In genomic region chr1:21174638-21175323, GRCh38 we compare ENCODE assay signal across 8 cellular contexts. TPM values are rescaled to one million over a fixed set of nuclear protein-coding genes. Genes with fewer than 3 reads are reported as not detected.
DNase-seq lines count a peak whose midpoint lies in the region; ATAC-seq and TF ChIP-seq lines count a peak whose summit lies in the region.

No MANE protein-coding gene starts in this region.

- H4K20me1 ChIP-seq in DND-41 (ENCODE audit: insufficient read depth, low read length) = peaks cover 27% of the 10 kb centered on the region
- H4K20me1 ChIP-seq in OCI-LY7 (ENCODE audit: insufficient read depth, low read length) = peaks cover 24% of the 10 kb centered on the region
- peaks cover 10% of the 10 kb centered on the region for H4K20me1 ChIP-seq in neural cell (ENCODE audit: insufficient read depth)

- H3K27me3 ChIP-seq in DND-41 (ENCODE audit: insufficient read depth, low read length, poor library complexity) (no peaks in the 10 kb centered on the region), neural cell (ENCODE audit: insufficient read depth, low read depth, low read length) (no peaks in the 10 kb centered on the region)
- H3K27me3 ChIP-seq in effector memory CD4-positive, alpha-beta T cell (replicated peaks; ENCODE audit: control insufficient read depth, insufficient read depth, low read length, poor library complexity, severe bottlenecking) = no peaks in the 10 kb centered on the region

- H3K9ac ChIP-seq in DND-41 (ENCODE audit: low read depth, low read length) (peak overlapping the region; percentile 91; the same call in 1 of the 2 replicates), neural cell (ENCODE audit: low read length) (peak overlapping the region; percentile 91)

- no peaks in the 10 kb centered on the region for H3F3A ChIP-seq in neural cell (ENCODE audit: insufficient read depth, low read length, poor library complexity, severe bottlenecking)

- BruUV-seq in OCI-LY7 (replicated peaks; lab: Mats Ljungman, UMichigan) = no TSS peak

- TF ChIP-seq RAD21 in neural cell (conservative IDR thresholded peaks at IDR 0.05) = no peak

- H3K4me2 ChIP-seq in DND-41 (ENCODE audit: insufficient read depth, low read length) = peak overlapping the region; percentile 79
- H3K4me2 ChIP-seq in OCI-LY7 (ENCODE audit: low read length) = peak overlapping the region; percentile 89
- H3K4me2 ChIP-seq in neural cell (ENCODE audit: low read length) = peak overlapping the region; percentile 79

- H3K9me3 ChIP-seq in DND-41 (ENCODE audit: insufficient read depth, low read length, severe bottlenecking) (no peaks in the 10 kb centered on the region), OCI-LY7 (ENCODE audit: low read length) (no peaks in the 10 kb centered on the region), neural cell (ENCODE audit: low read length) (no peaks in the 10 kb centered on the region)
- H3K9me3 ChIP-seq in effector memory CD4-positive, alpha-beta T cell (ENCODE audit: control insufficient read depth, low read length) = no peaks in the 10 kb centered on the region

- H3K36me3 ChIP-seq in DND-41 (ENCODE audit: insufficient read depth, low read length) (peaks cover 13% of the 10 kb centered on the region), OCI-LY7 (ENCODE audit: insufficient read depth, low read length) (peaks cover 24% of the 10 kb centered on the region), neural cell (ENCODE audit: insufficient read depth, low read length) (no peaks in the 10 kb centered on the region)
- H3K36me3 ChIP-seq in effector memory CD4-positive, alpha-beta T cell (ENCODE audit: control insufficient read depth, insufficient read depth, low read length) = no peaks in the 10 kb centered on the region

- H3K79me2 ChIP-seq in DND-41 (ENCODE audit: insufficient read depth, low read length) (peaks cover 61% of the 10 kb centered on the region), OCI-LY7 (ENCODE audit: insufficient read depth, low read depth, low read length) (peaks cover 49% of the 10 kb centered on the region), neural cell (replicated peaks; ENCODE audit: insufficient read depth, low read length) (peaks cover 51% of the 10 kb centered on the region)

- H3K9me2 ChIP-seq in OCI-LY7 (ENCODE audit: insufficient read depth, low read length) (no peaks in the 10 kb centered on the region), neural cell (ENCODE audit: insufficient read depth, low read length) (no peaks in the 10 kb centered on the region)

- no peak for DNase-seq in DND-41
- no peak for DNase-seq in OCI-LY7 (ENCODE audit: low spot score)
- DNase-seq in effector memory CD4-positive, alpha-beta T cell = no peak
- DNase-seq in NCI-H2227 (lab: John Stamatoyannopoulos, UW; ENCODE audit: unreplicated experiment) = no peak
- no peak for DNase-seq in NCI-H774 (lab: John Stamatoyannopoulos, UW)
- no peak for DNase-seq in cerebellum (ENCODE audit: low spot score)

- H3K4me3 ChIP-seq in DND-41 (ENCODE audit: low read depth in 1 of 2, low read length in 2 of 2) (peak overlapping the region; percentile 69 to 92; a peak in 3 of 4 replicates), OCI-LY7 (ENCODE audit: low read depth, low read length, poor library complexity, severe bottlenecking) (peak overlapping the region; percentile 98), neural cell (ENCODE audit: low read length) (peak overlapping the region; percentile 98)
- no peak overlapping the region for H3K4me3 ChIP-seq in effector memory CD4-positive, alpha-beta T cell (ENCODE audit: insufficient read depth, low read depth, low read length, poor library complexity, severe bottlenecking)

- POLR2A ChIA-PET in OCI-LY7 (lab: Charles Lee) = interaction anchor here (0.7 to 0.9 kb wide), 2 partner anchors 9 to 1079 kb away, joined by 3 read pairs; no protein-coding TSS in a partner anchor

- CTCF ChIA-PET in OCI-LY7 (lab: Charles Lee; ENCODE audit: unreplicated experiment) = no interaction called here

- peaks cover 31% of the 10 kb centered on the region for H3K4me1 ChIP-seq in DND-41 (ENCODE audit: insufficient read depth, low read length)
- H3K4me1 ChIP-seq in OCI-LY7 (ENCODE audit: insufficient read depth, low read length, poor library complexity, severe bottlenecking) = peaks cover 18% of the 10 kb centered on the region
- peaks cover 6% of the 10 kb centered on the region for H3K4me1 ChIP-seq in effector memory CD4-positive, alpha-beta T cell (ENCODE audit: control insufficient read depth, insufficient read depth, low read length, poor library complexity, severe bottlenecking)

- TF ChIP-seq CTCF in DND-41 (IDR thresholded peaks at IDR 0.05; ENCODE audit: borderline replicate concordance, extremely low read depth, low read length, poor library complexity, severe bottlenecking) (no peak), OCI-LY7 (conservative IDR thresholded peaks at IDR 0.05; ENCODE audit: low read length) (no peak), neural cell (IDR thresholded peaks at IDR 0.05; ENCODE audit: poor library complexity, severe bottlenecking) (no peak)

- peak overlapping the region; percentile 65; the same call in 1 of the 2 replicates for H3K27ac ChIP-seq in DND-41 (ENCODE audit: low read length)
- H3K27ac ChIP-seq in OCI-LY7 (ENCODE audit: low read depth, low read length, poor library complexity, severe bottlenecking) = no peak overlapping the region
- peak overlapping the region; percentile 63 for H3K27ac ChIP-seq in effector memory CD4-positive, alpha-beta T cell (ENCODE audit: insufficient read depth, low read length, poor library complexity, severe bottlenecking)
- peak overlapping the region; percentile 80 for H3K27ac ChIP-seq in neural cell (ENCODE audit: low read length)

- TF ChIP-seq EP300 in neural cell (conservative IDR thresholded peaks at IDR 0.05; ENCODE audit: poor library complexity, severe bottlenecking) = no peak

- ATAC-seq in DND-41 (ENCODE audit: insufficient read depth, low read depth) (no peak), GM21786 (IDR thresholded peaks at IDR 0.05; ENCODE audit: unreplicated experiment) (no peak)

- intact Hi-C loops in OCI-LY7 (cut with micrococcal nuclease; ENCODE audit: unreplicated experiment) = no loop called here

- H2AFZ ChIP-seq in DND-41 (ENCODE audit: low read depth, low read length) (no peak overlapping the region), OCI-LY7 (ENCODE audit: low read length) (no peak overlapping the region), neural cell (ENCODE audit: low read depth, low read length) (no peak overlapping the region)

TF ChIP-seq in neural cell, 6 proteins besides CTCF, POLR2A, EP300 and RAD21:
- no peak for TF ChIP-seq SMC3 (conservative IDR thresholded peaks at IDR 0.05; ENCODE audit: poor library complexity)
- TF ChIP-seq POLR2AphosphoS5 (IDR thresholded peaks at IDR 0.05) = peak; percentile 6

RNA-seq across cellular contexts. Expression of gene EIF4G3, which starts 1.9 kb away (rescaled TPM):
- total RNA-seq in OCI-LY7 (2014; rRNA removed; shearing (Covaris generic)) = 28.5 and 29.3 TPM in 2 replicates
- 62.1 and 66.0 TPM in 2 replicates for total RNA-seq in OCI-LY7 (2022)
- polyA plus RNA-seq in neural cell = 56.9 and 58.3 TPM in 2 replicates
- 83.8 and 88.3 TPM in 2 replicates for polyA minus RNA-seq in neural cell
- total RNA-seq in cerebellum = 69.3 TPM
